In the genomic region with DNA sequence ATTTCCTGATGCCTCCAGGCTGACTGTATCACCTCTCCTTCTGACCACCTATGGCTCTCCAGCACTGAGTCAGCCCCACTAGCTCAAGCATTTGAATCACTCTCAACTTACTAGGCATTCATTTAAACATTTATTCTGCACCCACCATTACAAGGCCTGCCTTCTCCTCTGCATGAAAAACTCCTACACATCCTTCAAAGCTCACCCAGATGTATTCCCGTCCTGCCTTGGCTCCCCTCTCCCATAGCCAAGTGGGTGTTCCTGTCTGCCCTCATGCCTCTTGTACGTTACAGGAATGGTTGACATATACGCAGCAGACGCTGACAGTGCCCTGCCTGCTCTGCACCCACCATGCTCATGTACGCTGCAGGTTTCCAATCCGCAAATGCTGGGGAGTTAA, we compare ENCODE assay signal across 10 cellular contexts. TPM values are rescaled to one million over a fixed set of nuclear protein-coding genes. Genes with fewer than 3 reads are reported as not detected.
"Had no signal": no experiment of that assay in that cellular context is flagged by ENCODE, and none has a peak within 500 bp of the region (broad histone marks: within the 10 kb centered on the region; RNA-seq: fewer than 3 reads in every experiment).

No MANE protein-coding gene starts in this region.

- DNase-seq: GM23248, IMR-90, KG1 had no signal

- H3K4me1 ChIP-seq: HAP-1 had no signal

- H3K9me3 ChIP-seq: HAP-1 had no signal

- H3K36me3 ChIP-seq: HAP-1 had no signal

- H3K4me3 ChIP-seq: GM23248, HAP-1, K562 had no signal

- H2AFZ ChIP-seq: GM23248 had no signal

- H3K9ac ChIP-seq: GM23248 had no signal

- ATAC-seq: HCT116, K562 had no signal

- H3K27ac ChIP-seq: GM23248 had no signal

- FAIRE-seq: HTR-8/SVneo, K562 had no signal

RNA-seq across cellular contexts. Expression of a gene that starts 21.6 kb away (rescaled TPM):
- total RNA-seq: GM23248, H4, IMR-90, K562 had no signal
- polyA plus RNA-seq: GM23248, IMR-90, K562 had no signal

RNA-seq across cellular contexts. Expression of a gene that starts 29.9 kb away (rescaled TPM):
- total RNA-seq: GM23248, H4, H7, HT-29, IMR-90, K562 had no signal
- polyA plus RNA-seq: GM23248, IMR-90, K562 had no signal
